In genomic region chr2:85666016-85666415, GRCh38 we compare ENCODE assay signal across 1 cellular context.
TF ChIP-seq lines count a peak whose summit lies in the region.

No MANE protein-coding gene starts in this region.

TF ChIP-seq in H1, 55 proteins besides CTCF, POLR2A, EP300 and RAD21:
- TF ChIP-seq JUND (IDR thresholded peaks at IDR 0.05; ENCODE audit: low read length) (no peak), JUN (IDR thresholded peaks at IDR 0.05; ENCODE audit: low read depth, low read length) (no peak), CREB1 (IDR thresholded peaks at IDR 0.05) (no peak), TAF1 (IDR thresholded peaks at IDR 0.05; ENCODE audit: low read depth, low read length) (no peak), NANOG (IDR thresholded peaks at IDR 0.05; ENCODE audit: insufficient read depth, low read depth, low read length, poor library complexity, severe bottlenecking) (no peak), HDAC2 (IDR thresholded peaks at IDR 0.05; ENCODE audit: borderline replicate concordance in 1 of 2, low read depth in 2 of 2, low read length in 2 of 2) (no peak), ATF3 (IDR thresholded peaks at IDR 0.05; ENCODE audit: insufficient read depth, low read depth, low read length) (no peak), CBX8 (IDR thresholded peaks at IDR 0.05; ENCODE audit: borderline replicate concordance, low read depth, low read length) (no peak), HDAC6 (IDR thresholded peaks at IDR 0.05; ENCODE audit: low read depth, low read length) (no peak), BCL11A (IDR thresholded peaks at IDR 0.05; ENCODE audit: low read depth in 2 of 2, low read length in 2 of 2) (no peak), SIX5 (IDR thresholded peaks at IDR 0.05; ENCODE audit: low read depth, low read length) (no peak), MAFK (IDR thresholded peaks at IDR 0.05; ENCODE audit: low read depth, low read length) (no peak), SP1 (IDR thresholded peaks at IDR 0.05; ENCODE audit: low read depth, low read length) (no peak), SP2 (IDR thresholded peaks at IDR 0.05; ENCODE audit: low read length) (no peak), RBBP5 (IDR thresholded peaks at IDR 0.05; ENCODE audit: borderline replicate concordance, low read depth, low read length) (no peak), CTBP2 (IDR thresholded peaks at IDR 0.05; ENCODE audit: borderline replicate concordance, insufficient read depth, insufficient read length, low read length) (no peak), RNF2 (IDR thresholded peaks at IDR 0.05; ENCODE audit: borderline replicate concordance, low read depth, low read length, missing control alignments, poor library complexity, severe bottlenecking) (no peak), ASH2L (IDR thresholded peaks at IDR 0.05; ENCODE audit: low read length) (no peak), ZNF274 (IDR thresholded peaks at IDR 0.05; ENCODE audit: borderline replicate concordance, extremely low read depth, low read length) (no peak), POU5F1 (IDR thresholded peaks at IDR 0.05; ENCODE audit: low read depth, low read length) (no peak)
